ENCODE assay signal across 22 cellular contexts in the genomic region with DNA sequence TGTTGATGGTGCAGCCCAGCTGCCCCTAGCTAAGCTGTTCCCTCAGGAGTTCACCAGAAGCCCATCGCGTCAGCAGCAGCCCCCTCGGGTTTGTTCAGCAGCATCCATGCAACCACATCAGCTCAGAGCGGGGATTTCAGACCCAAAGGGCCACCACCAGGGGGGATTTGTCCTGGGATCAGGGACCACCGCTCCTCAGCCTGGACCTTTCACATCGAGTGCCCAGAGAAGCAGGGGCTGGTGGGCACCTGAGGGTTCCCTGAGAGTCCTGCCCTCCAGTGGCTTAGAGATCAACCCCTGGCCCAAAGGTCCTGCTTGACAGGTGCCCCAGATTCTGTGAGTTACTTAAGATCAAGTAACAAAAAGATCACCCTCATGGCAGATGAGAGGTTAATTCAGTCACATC.
A peak's percentile ranks its signal among the peaks of the same experiment; 100 is the strongest.
DNase-seq lines count a peak whose midpoint lies in the region; ATAC-seq and TF ChIP-seq lines count a peak whose summit lies in the region.
"Had no signal": no experiment of that assay in that cellular context is flagged by ENCODE, and none has a peak within 500 bp of the region (broad histone marks: within the 10 kb centered on the region; RNA-seq: fewer than 3 reads in every experiment).

No MANE protein-coding gene starts in this region.

- no peak overlapping the region for H3K27ac ChIP-seq in testis

- H3K36me3 Mint-ChIP-seq in activated CD8-positive, alpha-beta memory T cell treated with anti-CD3 and anti-CD28 coated beads, Interleukin-2, amount 10 ng/mL, durations not matched to agents 7 days and 5 days, result no peaks in the 10 kb centered on the region

- H3K4me3 ChIP-seq in testis, result no peak overlapping the region
- H3K4me3 ChIP-seq: K562, MG63 had no signal

- TF ChIP-seq CTCF in testis (IDR thresholded peaks at IDR 0.05), result no peak

- peak; percentile 38 for DNase-seq in activated CD8-positive, alpha-beta memory T cell treated with anti-CD3 and anti-CD28 coated beads, Interleukin-2, amount 10 ng/mL, durations not matched to agents 7 days and 5 days
- DNase-seq in activated CD8-positive, alpha-beta memory T cell treated with anti-CD3 and anti-CD28 coated beads, Interleukin-2, amount 50 U/mL, for 4 hours, result no peak
- peak; percentile 66 for DNase-seq in NCI-H446 treated with DMSO at 0.1 percent for 48 hours (lab: John Stamatoyannopoulos, UW)
- DNase-seq in left lobe of liver (ENCODE audit: low spot score), result peak; percentile 18
- DNase-seq in testis, result peak; percentile 8
- no peak for DNase-seq in Kasumi-1 (lab: John Stamatoyannopoulos, UW)
- no peak for DNase-seq in NCI-H82 treated with DMSO at 0.1 percent for 48 hours (lab: John Stamatoyannopoulos, UW; ENCODE audit: unreplicated experiment)
- DNase-seq: 8988T; ACHN; CD4-positive, alpha-beta T cell; NCI-H1105 treated with DMSO at 0.1 percent for 48 hours; NCI-H146; NCI-H1930; NCI-H2107; NCI-H526; NCI-H82; RPMI8226; SIG-M5; SK-N-SH had no signal

- no peaks in the 10 kb centered on the region for H3K9me3 ChIP-seq in testis
- H3K9me3 ChIP-seq: MG63, SK-N-SH had no signal

- CTCF ChIA-PET in activated CD8-positive, alpha-beta memory T cell treated with anti-CD3 and anti-CD28 coated beads, Interleukin-2, amount 10 ng/mL, durations not matched to agents 7 days and 5 days (lab: Charles Lee), result no interaction called here

- no peaks in the 10 kb centered on the region for H3K27me3 Mint-ChIP-seq in activated CD8-positive, alpha-beta memory T cell treated with anti-CD3 and anti-CD28 coated beads, Interleukin-2, amount 10 ng/mL, durations not matched to agents 7 days and 5 days

- WGBS in testis, 2 donors, result 95% methylated on average over 6 of the region's 6 CpGs; no CpG with 5 or more reads in 1 of the 2 donors

- H3K4me1 Mint-ChIP-seq in activated CD8-positive, alpha-beta memory T cell treated with anti-CD3 and anti-CD28 coated beads, Interleukin-2, amount 10 ng/mL, durations not matched to agents 7 days and 5 days, result no peaks in the 10 kb centered on the region

- no peak overlapping the region for H3K27ac Mint-ChIP-seq in activated CD8-positive, alpha-beta memory T cell treated with anti-CD3 and anti-CD28 coated beads, Interleukin-2, amount 10 ng/mL, durations not matched to agents 7 days and 5 days
- H3K27ac Mint-ChIP-seq: CD4-positive, alpha-beta T cell had no signal

- TF ChIP-seq POLR2A in testis (IDR thresholded peaks at IDR 0.05), result no peak

- H3K36me3 ChIP-seq in testis (ENCODE audit: low read depth, missing control alignments), result no peaks in the 10 kb centered on the region
- H3K36me3 ChIP-seq: MG63 had no signal

- no peaks in the 10 kb centered on the region for H3K27me3 ChIP-seq in testis
- H3K27me3 ChIP-seq: MG63 had no signal

- H3K4me3 Mint-ChIP-seq in activated CD8-positive, alpha-beta memory T cell treated with anti-CD3 and anti-CD28 coated beads, Interleukin-2, amount 10 ng/mL, durations not matched to agents 7 days and 5 days, result no peak overlapping the region
- H3K4me3 Mint-ChIP-seq: CD4-positive, alpha-beta T cell had no signal

- ATAC-seq in activated CD8-positive, alpha-beta memory T cell treated with anti-CD3 and anti-CD28 coated beads, Interleukin-2, amount 10 ng/mL, durations not matched to agents 7 days and 5 days, result no peak
- no peak for ATAC-seq in left lobe of liver
- ATAC-seq in HG03571 (IDR thresholded peaks at IDR 0.05; ENCODE audit: unreplicated experiment), result no peak
- ATAC-seq: K562 had no signal

- peaks cover 2% of the 10 kb centered on the region for H3K9me3 Mint-ChIP-seq in activated CD8-positive, alpha-beta memory T cell treated with anti-CD3 and anti-CD28 coated beads, Interleukin-2, amount 10 ng/mL, durations not matched to agents 7 days and 5 days (ENCODE audit: low read depth)
- H3K9me3 Mint-ChIP-seq: CD4-positive, alpha-beta T cell had no signal

- intact Hi-C loops in testis (cut with DNase I; ENCODE audit: low total_unique reads), result no loop called here

- H3K4me1 ChIP-seq in testis, result no peaks in the 10 kb centered on the region

Comparison
In these comparisons a context has a peak if more than half of its experiments do, and no peak if none do; other contexts are left out.
1. DNase-seq: peak in activated CD8-positive, alpha-beta memory T cell treated with anti-CD3 and anti-CD28 coated beads, Interleukin-2, amount 10 ng/mL, durations not matched to agents 7 days and 5 days (single experiment), NCI-H446 treated with DMSO at 0.1 percent for 48 hours (single experiment), left lobe of liver (single experiment) and testis (single experiment); none in activated CD8-positive, alpha-beta memory T cell treated with anti-CD3 and anti-CD28 coated beads, Interleukin-2, amount 50 U/mL, for 4 hours (single experiment), Kasumi-1 (0 of 2) and NCI-H82 treated with DMSO at 0.1 percent for 48 hours (single experiment).